Comparison of ENCODE assay signal across 28 cellular contexts in the genomic region with DNA sequence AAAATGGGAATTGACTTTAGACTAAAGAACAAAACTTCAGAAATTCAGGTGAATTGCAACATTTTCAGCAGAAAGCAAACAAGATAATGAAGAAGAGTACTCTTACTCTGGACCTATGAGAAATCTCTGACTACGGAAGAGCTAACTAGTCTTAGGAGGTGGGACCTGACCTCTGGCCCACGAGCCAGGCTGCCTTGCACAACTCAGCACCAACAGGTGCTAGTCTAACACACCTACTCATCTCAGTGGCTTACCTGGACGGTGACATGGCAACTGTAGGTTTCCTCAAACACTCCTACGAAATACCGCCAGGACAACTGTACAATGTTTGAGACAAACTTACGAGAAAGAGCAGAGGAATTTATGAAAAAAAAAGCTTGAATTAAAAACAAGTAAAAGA. TPM values are rescaled to one million over a fixed set of nuclear protein-coding genes. Genes with fewer than 3 reads are reported as not detected.
"Had no signal": no experiment of that assay in that cellular context is flagged by ENCODE, and none has a peak within 500 bp of the region (broad histone marks: within the 10 kb centered on the region; RNA-seq: fewer than 3 reads in every experiment).

No MANE protein-coding gene starts in this region.

- H3K27ac ChIP-seq: ascending aorta had no signal

- H3K9me3 ChIP-seq: ascending aorta, esophagus squamous epithelium had no signal

- H3K4me1 ChIP-seq: ascending aorta had no signal

- H3K4me3 ChIP-seq: ascending aorta, esophagus squamous epithelium had no signal

- DNase-seq: activated CD4-positive, alpha-beta memory T cell treated with anti-CD3 and anti-CD28 coated beads for 36 hours; activated CD4-positive, alpha-beta T cell treated with anti-CD3 and anti-CD28 coated beads for 36 hours; activated CD4-positive, alpha-beta T cell treated with anti-CD3 and anti-CD28 coated beads, Interleukin-2, amount 10 ng/mL, durations not matched to agents 24 days and 14 days; activated CD4-positive, CD25-positive, alpha-beta regulatory T cell; activated CD4-positive, CD25-positive, alpha-beta regulatory T cell treated with anti-CD3 and anti-CD28 coated beads, Interleukin-2, amount 50 U/mL, for 72 hours; activated CD8-positive, alpha-beta memory T cell treated with anti-CD3 and anti-CD28 coated beads, Interleukin-2, amount 10 ng/mL, durations not matched to agents 7 days and 5 days; activated CD8-positive, alpha-beta memory T cell treated with anti-CD3 and anti-CD28 coated beads, Interleukin-2, amount 50 U/mL, for 4 hours; activated CD8-positive, alpha-beta T cell treated with anti-CD3 and anti-CD28 coated beads, Interleukin-2, amount 10 ng/mL, durations not matched to agents 7 days and 5 days; activated effector memory CD4-positive, alpha-beta T cell treated with anti-CD3 and anti-CD28 coated beads, Interleukin-2, amount 50 U/mL, for 16 hours; activated naive CD4-positive, alpha-beta T cell treated with anti-CD3 and anti-CD28 coated beads for 36 hours; activated naive CD8-positive, alpha-beta T cell treated with anti-CD3 and anti-CD28 coated beads, Interleukin-2, amount 10 ng/mL, durations not matched to agents 7 days and 5 days; activated T-cell treated with anti-CD3 and anti-CD28 coated beads, Interleukin-2, amount 50 U/mL, for 1 hour; activated T-cell treated with anti-CD3 and anti-CD28 coated beads, Interleukin-2, amount 50 U/mL, for 48 hours; cortex of kidney; dermis blood vessel endothelial cell; effector CD4-positive, alpha-beta T cell; effector memory CD8-positive, alpha-beta T cell; esophagus squamous epithelium; head of caudate nucleus; T-helper 2 cell had no signal

- ATAC-seq: activated CD4-positive, alpha-beta T cell treated with anti-CD3 and anti-CD28 coated beads for 36 hours; activated CD8-positive, alpha-beta memory T cell treated with anti-CD3 and anti-CD28 coated beads, Interleukin-2, amount 10 ng/mL, durations not matched to agents 7 days and 5 days; activated CD8-positive, alpha-beta T cell treated with anti-CD3 and anti-CD28 coated beads, Interleukin-2, amount 10 ng/mL, durations not matched to agents 7 days and 5 days; activated naive CD4-positive, alpha-beta T cell treated with anti-CD3 and anti-CD28 coated beads, Interleukin-2, amount 50 U/mL, for 72 hours; effector memory CD8-positive, alpha-beta T cell had no signal

- H3K36me3 ChIP-seq: ascending aorta, esophagus squamous epithelium had no signal

- FAIRE-seq: frontal cortex had no signal

RNA-seq across cellular contexts. Expression of a gene that starts 3.1 kb away (rescaled TPM):
- total RNA-seq: activated CD4-positive, alpha-beta memory T cell treated with anti-CD3 and anti-CD28 coated beads for 36 hours; activated CD4-positive, alpha-beta T cell treated with anti-CD3 and anti-CD28 coated beads, Interleukin-2, amount 10 ng/mL, durations not matched to agents 24 days and 14 days; activated CD8-positive, alpha-beta memory T cell treated with anti-CD3 and anti-CD28 coated beads, Interleukin-2, amount 10 ng/mL, durations not matched to agents 7 days and 5 days; activated CD8-positive, alpha-beta T cell treated with anti-CD3 and anti-CD28 coated beads, Interleukin-2, amount 10 ng/mL, durations not matched to agents 7 days and 5 days; activated naive CD4-positive, alpha-beta T cell treated with anti-CD3 and anti-CD28 coated beads for 36 hours; activated naive CD4-positive, alpha-beta T cell treated with anti-CD3 and anti-CD28 coated beads, Interleukin-2, amount 50 U/mL, for 72 hours; activated naive CD8-positive, alpha-beta T cell treated with anti-CD3 and anti-CD28 coated beads, Interleukin-2, amount 10 ng/mL, durations not matched to agents 7 days and 5 days; activated T-helper 1 cell treated with anti-CD3 and anti-CD28 coated beads, Interleukin-12 subunit alpha, Interleukin-12 subunit beta, Interleukin-2, Interleukin-4 antibody, amounts not matched to agents 30 ng/mL and 10 ng/mL and 1 ng/mL, durations not matched to agents 14 hours and 24 hours and 36 hours; activated T-helper 2 cell treated with anti-CD3 and anti-CD28 coated beads, Interferon-gamma antibody, Interleukin-2, Interleukin-4, amounts not matched to agents 10 μg/mL and 5 μg/mL and 100 μg/mL, durations not matched to agents 14 hours and 24 hours and 36 hours; T-helper 1 cell treated with Interleukin-12 subunit alpha and Interleukin-12 subunit beta and Interleukin-4 antibody, amounts not matched to agents 30 ng/mL and 1 ng/mL, for 36 hours had no signal

RNA-seq across cellular contexts. Expression of a gene that starts 56.6 kb away (rescaled TPM):
- total RNA-seq: activated CD4-positive, alpha-beta memory T cell treated with anti-CD3 and anti-CD28 coated beads for 36 hours; activated CD4-positive, alpha-beta T cell treated with anti-CD3 and anti-CD28 coated beads, Interleukin-2, amount 10 ng/mL, durations not matched to agents 24 days and 14 days; activated CD8-positive, alpha-beta memory T cell treated with anti-CD3 and anti-CD28 coated beads for 36 hours; activated CD8-positive, alpha-beta memory T cell treated with anti-CD3 and anti-CD28 coated beads, Interleukin-2, amount 10 ng/mL, durations not matched to agents 7 days and 5 days; activated CD8-positive, alpha-beta T cell treated with anti-CD3 and anti-CD28 coated beads, Interleukin-2, amount 10 ng/mL, durations not matched to agents 7 days and 5 days; activated naive CD4-positive, alpha-beta T cell treated with anti-CD3 and anti-CD28 coated beads, Interleukin-2, amount 50 U/mL, for 72 hours; activated naive CD8-positive, alpha-beta T cell treated with anti-CD3 and anti-CD28 coated beads, Interleukin-2, amount 10 ng/mL, durations not matched to agents 7 days and 5 days; activated T-helper 1 cell treated with anti-CD3 and anti-CD28 coated beads, Interleukin-12 subunit alpha, Interleukin-12 subunit beta, Interleukin-2, Interleukin-4 antibody, amounts not matched to agents 30 ng/mL and 10 ng/mL and 1 ng/mL, durations not matched to agents 14 hours and 24 hours and 36 hours; activated T-helper 2 cell treated with anti-CD3 and anti-CD28 coated beads, Interferon-gamma antibody, Interleukin-2, Interleukin-4, amounts not matched to agents 10 μg/mL and 5 μg/mL and 100 μg/mL, durations not matched to agents 14 hours and 24 hours and 36 hours; T-helper 1 cell treated with Interleukin-12 subunit alpha and Interleukin-12 subunit beta and Interleukin-4 antibody, amounts not matched to agents 30 ng/mL and 1 ng/mL, for 36 hours had no signal
- polyA plus RNA-seq: fibroblast of lung had no signal
